In the genomic region with DNA sequence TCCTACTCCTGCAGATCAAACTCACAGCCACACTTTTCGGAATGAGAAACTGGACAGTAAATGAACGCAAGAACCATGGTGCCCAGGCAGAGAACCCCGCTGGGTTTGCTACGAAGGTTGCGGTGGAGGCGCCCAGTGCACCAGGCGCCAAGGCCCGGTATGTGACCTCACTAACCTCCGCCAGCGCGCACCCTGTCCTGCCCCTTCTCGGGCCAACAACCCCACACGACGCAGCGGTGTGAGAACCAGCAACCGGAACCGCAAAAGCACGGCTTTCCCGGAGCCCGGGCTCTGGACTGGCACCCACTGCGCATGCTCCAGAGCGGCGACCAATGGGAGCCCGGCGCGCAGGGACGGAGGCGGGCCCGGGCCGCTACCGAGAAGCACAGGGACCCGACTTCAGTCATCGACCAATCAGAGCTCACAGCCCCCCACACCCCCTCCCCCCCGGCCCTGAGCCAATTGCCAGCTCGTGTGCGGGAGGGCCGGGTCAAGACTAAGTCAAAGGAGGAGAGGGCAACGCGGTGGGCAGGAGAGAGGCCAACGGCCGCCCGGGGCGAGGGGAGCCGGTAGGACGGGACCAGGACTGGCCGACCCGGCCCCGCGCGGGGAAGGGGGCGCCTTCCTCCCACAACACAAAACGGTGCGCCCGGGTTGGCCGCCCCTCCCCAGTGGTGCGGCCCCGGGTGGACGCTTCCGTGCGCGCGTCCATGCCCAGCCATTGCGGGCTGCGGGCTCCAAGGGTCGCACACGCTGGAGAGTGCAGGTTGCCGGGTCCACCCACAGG, we compare ENCODE assay signal across 8 cellular contexts. TPM values are rescaled to one million over a fixed set of nuclear protein-coding genes. Genes with fewer than 3 reads are reported as not detected.
A peak's percentile ranks its signal among the peaks of the same experiment; 100 is the strongest.
DNase-seq lines count a peak whose midpoint lies in the region; ATAC-seq lines count a peak whose summit lies in the region.

No MANE protein-coding gene starts in this region.

- DNase-seq in Ammon's horn (ENCODE audit: low spot score): peak; percentile 88
- DNase-seq in GM19238 (ENCODE audit: insufficient read length, low spot score): peak; percentile 88
- peak; percentile 89 for DNase-seq in NCI-H460 (ENCODE audit: extremely low read depth, low read depth)
- DNase-seq in activated CD4-positive, alpha-beta T cell treated with anti-CD3 and anti-CD28 coated beads for 1 hour: peak; percentile 83
- peak; percentile 10 to 45 for DNase-seq in cerebellar nuclear complex (lab: John Stamatoyannopoulos, UW)
- DNase-seq in kidney glomerular epithelial cell (lab: John Stamatoyannopoulos, UW): peak; percentile 73
- DNase-seq in stimulated activated CD4-positive, alpha-beta T cell treated with anti-CD3 and anti-CD28 coated beads, Interleukin-15, amount 100 ng/mL, for 48 hours (ENCODE audit: low read depth in 2 of 2): peak; percentile 77 to 80

- peak; percentile 92 for ATAC-seq in HG03432 (IDR thresholded peaks at IDR 0.05; ENCODE audit: unreplicated experiment)

RNA-seq across cellular contexts. Expression of gene WAS, which starts 7.3 kb away (rescaled TPM):
- total RNA-seq in NCI-H460 (2014; rRNA removed; shearing (Covaris generic)): 0.20 TPM in 1 of 2 replicates, not detected in the other
- polyA plus RNA-seq in NCI-H460 (2014; cell fraction: nucleus; rRNA removed): 0.96 TPM in 1 of 2 replicates, not detected in the other

RNA-seq across cellular contexts. Expression of gene SUV39H1, which starts 20.2 kb away (rescaled TPM):
- total RNA-seq in NCI-H460 (2014; rRNA removed; shearing (Covaris generic)): 9.0 and 9.5 TPM in 2 replicates
- polyA plus RNA-seq in NCI-H460 (2014; cell fraction: nucleus; rRNA removed): 23.7 and 27.5 TPM in 2 replicates

Comparison
In these comparisons a context has a peak if more than half of its experiments do, and no peak if none do; other contexts are left out.
1. Peak in every context shown above with its lines: DNase-seq and ATAC-seq.
2. DNase-seq: peak in every context shown above with its lines; median percentile 89 in NCI-H460; 88 in Ammon's horn; 88 in GM19238; 83 in activated CD4-positive, alpha-beta T cell treated with anti-CD3 and anti-CD28 coated beads for 1 hour; 78 in stimulated activated CD4-positive, alpha-beta T cell treated with anti-CD3 and anti-CD28 coated beads, Interleukin-15, amount 100 ng/mL, for 48 hours; 73 in kidney glomerular epithelial cell; 28 in cerebellar nuclear complex.